ENCODE assay signal across 1 cellular context in the genomic region with DNA sequence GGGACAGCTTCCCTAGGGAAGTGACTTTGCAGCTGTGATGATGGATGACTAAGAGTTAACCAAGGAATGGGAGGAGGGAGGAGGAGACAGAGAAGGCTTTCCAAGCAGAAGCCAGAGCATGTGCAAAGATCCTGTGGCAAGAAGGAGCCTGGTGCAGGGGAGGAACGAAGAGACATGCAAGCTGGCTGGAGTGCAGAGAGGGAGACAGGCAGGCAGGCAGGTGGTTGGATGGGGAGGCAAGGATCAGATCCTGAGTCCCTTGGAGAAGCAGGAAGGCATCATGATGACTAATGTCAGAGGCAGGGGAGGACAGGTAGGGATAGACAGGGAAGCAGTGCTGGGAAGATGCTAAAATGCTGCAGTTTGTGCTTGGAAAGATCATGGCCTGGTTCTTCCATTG.
TF ChIP-seq lines count a peak whose summit lies in the region.

No MANE protein-coding gene starts in this region.

TF ChIP-seq in K562, 482 proteins besides CTCF, POLR2A, EP300 and RAD21 (continued from another document):
- TF ChIP-seq NBN (IDR thresholded peaks at IDR 0.05; ENCODE audit: low read depth), result no peak
